In genomic region chr10:70549962-70550845, GRCh38 we compare ENCODE assay signal across 8 cellular contexts. TPM values are rescaled to one million over a fixed set of nuclear protein-coding genes. Genes with fewer than 3 reads are reported as not detected.
DNase-seq lines count a peak whose midpoint lies in the region; ATAC-seq and TF ChIP-seq lines count a peak whose summit lies in the region.

No MANE protein-coding gene starts in this region.

- no peak for TF ChIP-seq POLR2A in heart left ventricle (IDR thresholded peaks at IDR 0.05)

- no peak overlapping the region for H3K27ac Mint-ChIP-seq in activated naive CD4-positive, alpha-beta T cell treated with anti-CD3 and anti-CD28 coated beads, Interleukin-2, amount 50 U/mL, for 72 hours

- H3K9me3 Mint-ChIP-seq in activated naive CD4-positive, alpha-beta T cell treated with anti-CD3 and anti-CD28 coated beads, Interleukin-2, amount 50 U/mL, for 72 hours = no peaks in the 10 kb centered on the region

- CTCF ChIA-PET in GM10248 (lab: Yijun Ruan, JAX) = interaction anchor here (0.6 to 7.2 kb wide), 32 partner anchors 10 to 373 kb away, joined by 3 to 93 read pairs (median 4); no protein-coding TSS in a partner anchor

- DNase-seq in GM10248 (ENCODE audit: extremely low spot score) (peak; percentile 83), SKM-1 (lab: John Stamatoyannopoulos, UW; ENCODE audit: unreplicated experiment) (peak; percentile 31), heart left ventricle (peak; percentile 49 to 76 (median 60)), retina (peak; percentile 87), NCI-H446 treated with DMSO at 0.1 percent for 48 hours (lab: John Stamatoyannopoulos, UW) (no peak)
- peak; percentile 48 for DNase-seq in Jurkat, Clone E6-1 (ENCODE audit: low read depth, low spot score)
- DNase-seq in activated naive CD4-positive, alpha-beta T cell treated with anti-CD3 and anti-CD28 coated beads, Interleukin-2, amount 50 U/mL, for 72 hours (ENCODE audit: low spot score in 2 of 2) = peak; percentile 68 to 76

- H3K36me3 Mint-ChIP-seq in activated naive CD4-positive, alpha-beta T cell treated with anti-CD3 and anti-CD28 coated beads, Interleukin-2, amount 50 U/mL, for 72 hours = no peaks in the 10 kb centered on the region

- POLR2A ChIA-PET in GM10248 (lab: Yijun Ruan, JAX) = no interaction called here

- WGBS in heart left ventricle, 4 donors = 76 to 84% (median 79%) methylated on average over 9 of the region's 9 CpGs

- H3K27ac ChIP-seq in heart left ventricle = no peak overlapping the region

- intact Hi-C loops in heart left ventricle (cut with DNase I) = loop anchor here (1.0 to 10.0 kb wide), 12 partner anchors 89 to 332 kb away; partner anchors contain the start of genes ADAMTS14 (in 3 of the 10) and SGPL1 (in 1 of the 10)

- ATAC-seq in activated naive CD4-positive, alpha-beta T cell treated with anti-CD3 and anti-CD28 coated beads, Interleukin-2, amount 50 U/mL, for 72 hours = peak; percentile 82 to 90
- peak; percentile 63 to 77 (median 76) for ATAC-seq in heart left ventricle
- no peak for ATAC-seq in GM18873 (IDR thresholded peaks at IDR 0.05; ENCODE audit: low FRiP score, unreplicated experiment)

- H3K27me3 ChIP-seq in heart left ventricle = no peaks in the 10 kb centered on the region

- peaks cover 0 to 32% (median 12%) of the 10 kb centered on the region in 9 donors for H3K36me3 ChIP-seq in heart left ventricle

- peaks cover 0 to 20% (median 2%) of the 10 kb centered on the region in 12 donors for H3K4me1 ChIP-seq in heart left ventricle

- TF ChIP-seq CTCF in GM10248 (IDR thresholded peaks at IDR 0.05; ENCODE audit: control extremely low read depth, extremely low read depth, low read depth, missing control alignments) (peak; percentile 74), heart left ventricle (IDR thresholded peaks at IDR 0.05) (peak; percentile 82 to 97 (median 90))

- no peaks in the 10 kb centered on the region for H3K9me3 ChIP-seq in heart left ventricle

- H3K4me3 ChIP-seq in Jurkat, Clone E6-1 (ENCODE audit: low read length) = no peak overlapping the region
- H3K4me3 ChIP-seq in heart left ventricle = no peak overlapping the region

RNA-seq across cellular contexts. Expression of gene PRF1, which starts 52.3 kb away (rescaled TPM):
- polyA plus RNA-seq in Jurkat, Clone E6-1 (2012; ENCODE audit: insufficient read depth, insufficient read length) = 3.8 TPM
- 10 to 100 TPM; 30.9 to 35.7 TPM for total RNA-seq in activated naive CD4-positive, alpha-beta T cell treated with anti-CD3 and anti-CD28 coated beads, Interleukin-2, amount 50 U/mL, for 72 hours
- 10 to 100 TPM in 1 of 9 donors, 1 to 10 TPM in 4, under 1 TPM in 4; 0.50 to 19.4 (median 1.4) TPM for total RNA-seq in heart left ventricle
- 1 to 10 TPM in 1 of 2 donors, under 1 TPM in 1; 0.68 to 1.0 TPM for polyA plus RNA-seq in heart left ventricle
